In genomic region chr1:24236170-24237045, GRCh38 we compare ENCODE assay signal across 8 cellular contexts. TPM values are rescaled to one million over a fixed set of nuclear protein-coding genes. Genes with fewer than 3 reads are reported as not detected.
DNase-seq lines count a peak whose midpoint lies in the region; ATAC-seq and TF ChIP-seq lines count a peak whose summit lies in the region.

No MANE protein-coding gene starts in this region.

- no peaks in the 10 kb centered on the region for H3K27me3 ChIP-seq in NT2/D1 (ENCODE audit: insufficient read depth, insufficient read length)
- H3K27me3 ChIP-seq in CD4-positive, alpha-beta memory T cell (ENCODE audit: insufficient read depth, low read length): no peaks in the 10 kb centered on the region

- no peak overlapping the region for H3K27ac Mint-ChIP-seq in CD4-positive, alpha-beta memory T cell

- no peak for ATAC-seq in HG02852 (IDR thresholded peaks at IDR 0.05; ENCODE audit: unreplicated experiment)
- no peak for ATAC-seq in HG03097 (IDR thresholded peaks at IDR 0.05; ENCODE audit: low FRiP score, unreplicated experiment)

- H3K4me3 Mint-ChIP-seq in CD4-positive, alpha-beta memory T cell: no peak overlapping the region

- peak overlapping the region; percentile 54 for H3K9ac ChIP-seq in NT2/D1 (ENCODE audit: insufficient read length, low read depth)

- CTCF ChIA-PET in CD4-positive, alpha-beta memory T cell (lab: Charles Lee; ENCODE audit: partially characterized antibody): no interaction called here

- TF ChIP-seq CTCF in GM10266 (IDR thresholded peaks at IDR 0.05; ENCODE audit: control insufficient read depth, insufficient read depth, low read depth, missing control alignments) (no peak), fibroblast of mammary gland (conservative IDR thresholded peaks at IDR 0.05; ENCODE audit: control insufficient read depth, insufficient read depth, low read depth, low read length) (no peak)

- H3K27me3 Mint-ChIP-seq in CD4-positive, alpha-beta memory T cell: peaks cover 4 to 8% of the 10 kb centered on the region in 2 donors

- H3K4me1 Mint-ChIP-seq in CD4-positive, alpha-beta memory T cell: no peaks in the 10 kb centered on the region

- H3K4me1 ChIP-seq in NT2/D1 (ENCODE audit: insufficient read depth, insufficient read length): peaks cover 12% of the 10 kb centered on the region
- H3K4me1 ChIP-seq in CD4-positive, alpha-beta memory T cell (ENCODE audit: insufficient read depth, low read length): no peaks in the 10 kb centered on the region

- DNase-seq in GM10266 (ENCODE audit: extremely low spot score) (peak; percentile 61), NT2/D1 (ENCODE audit: low read depth, low spot score) (no peak), fibroblast of mammary gland (ENCODE audit: low read depth) (peak; percentile 85), NCI-H446 treated with DMSO at 0.1 percent for 48 hours (lab: John Stamatoyannopoulos, UW) (no peak)
- DNase-seq in stimulated activated CD4-positive, alpha-beta T cell treated with anti-CD3 and anti-CD28 coated beads, Interleukin-12 subunit alpha, Interleukin-12 subunit beta, amount 100 ng/mL, for 24 hours (ENCODE audit: low read depth in 2 of 2): peak; percentile 2 to 40
- no peak for DNase-seq in CD4-positive, alpha-beta memory T cell

- peaks cover 13% of the 10 kb centered on the region; the same call in 1 of the 2 replicates for H3K9me3 ChIP-seq in NT2/D1 (ENCODE audit: insufficient read depth, low read length)
- no peaks in the 10 kb centered on the region for H3K9me3 ChIP-seq in CD4-positive, alpha-beta memory T cell (ENCODE audit: control insufficient read depth in 1 of 2, low read length in 2 of 2)

- intact Hi-C loops in CD4-positive, alpha-beta memory T cell (cut with micrococcal nuclease): no loop called here

- H3K36me3 ChIP-seq in NT2/D1 (ENCODE audit: insufficient read depth, insufficient read length, low read length): no peaks in the 10 kb centered on the region
- H3K36me3 ChIP-seq in CD4-positive, alpha-beta memory T cell (ENCODE audit: insufficient read depth, low read length): no peaks in the 10 kb centered on the region

- no peak overlapping the region for H3K4me3 ChIP-seq in NT2/D1 (ENCODE audit: insufficient read length, low read depth)
- no peak overlapping the region for H3K4me3 ChIP-seq in fibroblast of mammary gland (ENCODE audit: control insufficient read depth, low read depth, low read length)
- H3K4me3 ChIP-seq in CD4-positive, alpha-beta memory T cell (ENCODE audit: low read length in 2 of 2): no peak overlapping the region

- H3K36me3 Mint-ChIP-seq in CD4-positive, alpha-beta memory T cell: no peaks in the 10 kb centered on the region

- H3K9me3 Mint-ChIP-seq in CD4-positive, alpha-beta memory T cell: peaks cover 0 to 2% (median 0%) of the 10 kb centered on the region in 8 donors

- no peak overlapping the region for H3K27ac ChIP-seq in CD4-positive, alpha-beta memory T cell (ENCODE audit: low read depth, low read length)

- POLR2A ChIA-PET in CD4-positive, alpha-beta memory T cell (lab: Charles Lee; ENCODE audit: partially characterized antibody): no interaction called here

RNA-seq across cellular contexts. Expression of gene IFNLR1, which starts 49.3 kb away (rescaled TPM):
- 1 to 10 TPM; 3.0 to 4.5 TPM for total RNA-seq in CD4-positive, alpha-beta memory T cell
- 1 to 10 TPM in 1 of 2 donors, under 1 TPM in 1; 0.88 to 1.1 TPM for polyA plus RNA-seq in CD4-positive, alpha-beta memory T cell

Comparison
In these comparisons a context has a peak if more than half of its experiments do, and no peak if none do; other contexts are left out.
1. DNase-seq: peak in GM10266 (single experiment), fibroblast of mammary gland (single experiment) and stimulated activated CD4-positive, alpha-beta T cell treated with anti-CD3 and anti-CD28 coated beads, Interleukin-12 subunit alpha, Interleukin-12 subunit beta, amount 100 ng/mL, for 24 hours (2 of 2); none in NT2/D1 (single experiment), NCI-H446 treated with DMSO at 0.1 percent for 48 hours (single experiment) and CD4-positive, alpha-beta memory T cell (0 of 5).